1 cellular context compared by ENCODE assay signal in genomic region chr19:11381535-11382369, GRCh38.
TF ChIP-seq lines count a peak whose summit lies in the region.

No MANE protein-coding gene starts in this region.

TF ChIP-seq in HEK293, 187 proteins besides CTCF, POLR2A, EP300 and RAD21 (continued from another document and continues in another):
- TF ChIP-seq ZNF510 (tag by site-specific recombination; IDR thresholded peaks at IDR 0.05; ENCODE audit: insufficient replicate concordance) (no peak), ZNF548 (tag by site-specific recombination; IDR thresholded peaks at IDR 0.05) (no peak), ZNF843 (tag by site-specific recombination; IDR thresholded peaks at IDR 0.05) (peak; percentile 25; the same call in 1 of the 2 replicates), ZNF211 (tag by site-specific recombination; IDR thresholded peaks at IDR 0.05; ENCODE audit: low read depth) (no peak), KLF8 (tag by site-specific recombination; IDR thresholded peaks at IDR 0.05) (peak; percentile 87), ZNF473 (tag by site-specific recombination; IDR thresholded peaks at IDR 0.05) (no peak), SCRT2 (tag by site-specific recombination; IDR thresholded peaks at IDR 0.05) (peak; percentile 74; the same call in 1 of the 2 replicates), ZNF530 (tag by site-specific recombination; IDR thresholded peaks at IDR 0.05; ENCODE audit: low read depth) (no peak), ZNF704 (tag by site-specific recombination; IDR thresholded peaks at IDR 0.05) (no peak), ZNF639 (tag by site-specific recombination; IDR thresholded peaks at IDR 0.05) (no peak), ZNF114 (tag by site-specific recombination; IDR thresholded peaks at IDR 0.05) (no peak), ZNF302 (tag by site-specific recombination; IDR thresholded peaks at IDR 0.05; ENCODE audit: low read depth) (no peak), YY2 (tag by site-specific recombination; IDR thresholded peaks at IDR 0.05) (no peak; the same call in 1 of the 2 replicates), ZBTB44 (tag by site-specific recombination; IDR thresholded peaks at IDR 0.05) (no peak), OVOL3 (tag by site-specific recombination; IDR thresholded peaks at IDR 0.05) (no peak), ZNF624 (tag by site-specific recombination; IDR thresholded peaks at IDR 0.05) (no peak), BCL6B (tag by site-specific recombination; IDR thresholded peaks at IDR 0.05) (no peak), ZNF26 (tag by site-specific recombination; IDR thresholded peaks at IDR 0.05) (no peak), ZSCAN23 (tag by site-specific recombination; IDR thresholded peaks at IDR 0.05) (no peak; the same call in 1 of the 2 replicates), ZNF223 (tag by site-specific recombination; IDR thresholded peaks at IDR 0.05) (no peak), ZNF785 (tag by site-specific recombination; IDR thresholded peaks at IDR 0.05) (no peak), FEZF1 (tag by site-specific recombination; IDR thresholded peaks at IDR 0.05) (no peak), ZNF266 (tag by site-specific recombination; IDR thresholded peaks at IDR 0.05; ENCODE audit: low read depth) (no peak), RBAK (tag by site-specific recombination; IDR thresholded peaks at IDR 0.05) (no peak; the same call in 1 of the 2 replicates), GLIS2 (tag by site-specific recombination; IDR thresholded peaks at IDR 0.05) (peak; percentile 81), REST (tag by site-specific recombination; IDR thresholded peaks at IDR 0.05) (no peak), BCL11B (tag by site-specific recombination; IDR thresholded peaks at IDR 0.05; ENCODE audit: low read depth) (peak; percentile 83; the same call in 1 of the 2 replicates), ZNF184 (tag by site-specific recombination; IDR thresholded peaks at IDR 0.05) (no peak), ZNF18 (tag by site-specific recombination; IDR thresholded peaks at IDR 0.05) (no peak), INSM2 (tag by site-specific recombination; IDR thresholded peaks at IDR 0.05) (0 out of 2 replicates have a peak, but pooled peaks have one; percentile 41), MYNN (tag by site-specific recombination; IDR thresholded peaks at IDR 0.05; ENCODE audit: borderline replicate concordance) (no peak), ZNF600 (tag by site-specific recombination; IDR thresholded peaks at IDR 0.05) (peak; percentile 88), ZNF660 (tag by site-specific recombination; IDR thresholded peaks at IDR 0.05) (no peak), ZNF488 (tag by site-specific recombination; IDR thresholded peaks at IDR 0.05) (no peak), ZNF280C (tag by site-specific recombination; IDR thresholded peaks at IDR 0.05) (no peak), ZNF521 (tag by site-specific recombination; IDR thresholded peaks at IDR 0.05) (no peak), ZNF623 (tag by site-specific recombination; IDR thresholded peaks at IDR 0.05) (no peak), ZSCAN16 (tag by site-specific recombination; IDR thresholded peaks at IDR 0.05) (no peak), ZNF19 (tag by site-specific recombination; IDR thresholded peaks at IDR 0.05; ENCODE audit: low read depth) (no peak), ZNF121 (tag by site-specific recombination; IDR thresholded peaks at IDR 0.05) (no peak), SCRT1 (tag by site-specific recombination; IDR thresholded peaks at IDR 0.05; ENCODE audit: borderline replicate concordance) (no peak), ZNF626 (tag by site-specific recombination; IDR thresholded peaks at IDR 0.05) (no peak), ZNF174 (tag by site-specific recombination; IDR thresholded peaks at IDR 0.05) (no peak), ZFP41 (tag by site-specific recombination; IDR thresholded peaks at IDR 0.05; ENCODE audit: borderline replicate concordance) (no peak), ZNF558 (tag by site-specific recombination; IDR thresholded peaks at IDR 0.05) (no peak), ZNF529 (tag by site-specific recombination; IDR thresholded peaks at IDR 0.05; ENCODE audit: insufficient replicate concordance) (no peak), KLF9 (tag by site-specific recombination; IDR thresholded peaks at IDR 0.05; ENCODE audit: low read depth) (peak; percentile 98), ZNF449 (tag by site-specific recombination; IDR thresholded peaks at IDR 0.05) (0 out of 2 replicates have a peak, but pooled peaks have one; percentile 56)
